19 cellular contexts compared by ENCODE assay signal in genomic region chr1:25524568-25525359, GRCh38. TPM values are rescaled to one million over a fixed set of nuclear protein-coding genes. Genes with fewer than 3 reads are reported as not detected.
DNase-seq lines count a peak whose midpoint lies in the region; ATAC-seq, FAIRE-seq and TF ChIP-seq lines count a peak whose summit lies in the region.
"Had no signal": no experiment of that assay in that cellular context is flagged by ENCODE, and none has a peak within 500 bp of the region (broad histone marks: within the 10 kb centered on the region; RNA-seq: fewer than 3 reads in every experiment).

No MANE protein-coding gene starts in this region.

- no peak overlapping the region for H2AFZ ChIP-seq in HepG2 (ENCODE audit: low read length)
- no peak overlapping the region for H2AFZ ChIP-seq in H1 (ENCODE audit: low read length)
- H2AFZ ChIP-seq: GM23248 had no signal

- 0 out of 2 replicates have a peak overlapping the region, but pooled peaks have one; percentile 32 for H2BK15ac ChIP-seq in H1 (ENCODE audit: low read length)

- peaks cover 5% of the 10 kb centered on the region for H3K4me1 Mint-ChIP-seq in progenitor cell of endocrine pancreas (ENCODE audit: low read depth)

- H3K4me1 ChIP-seq in HepG2 (ENCODE audit: insufficient read depth, low read length) (peaks cover 15% of the 10 kb centered on the region), right lobe of liver (no peaks in the 10 kb centered on the region), H1 (replicated peaks in 1 of 4; ENCODE audit: control insufficient read depth in 3 of 4, insufficient read depth in 4 of 4, low read length in 3 of 4) (peaks cover 0 to 5% (median 0%) of the 10 kb centered on the region in 4 experiments; a peak in 3 of 7 replicates), stomach (no peaks in the 10 kb centered on the region)
- H3K4me1 ChIP-seq: Peyer's patch had no signal

- POLR2A ChIA-PET in HepG2 (lab: Yijun Ruan, JAX): no interaction called here
- POLR2A ChIA-PET in H1 (lab: Charles Lee; ENCODE audit: partially characterized antibody): interaction anchor here (4.0 kb wide), 1 partner anchor 18 kb away, joined by 12 read pairs; no protein-coding TSS in a partner anchor

- no peak for DNase-seq in HepG2 (ENCODE audit: low spot score)
- DNase-seq in right lobe of liver: no peak
- DNase-seq in RPMI7951 (ENCODE audit: low read depth): peak; percentile 16
- DNase-seq in H1 (ENCODE audit: low read depth in 1 of 2, low spot score in 2 of 2): no peak
- no peak for DNase-seq in progenitor cell of endocrine pancreas (ENCODE audit: low spot score, unreplicated experiment)
- no peak for DNase-seq in H7
- no peak for DNase-seq in stomach
- DNase-seq: CD4-positive, CD25-positive, alpha-beta regulatory T cell; EL; GF-D8; GM23248; Karpas-422; NCI-H1694; NCI-H2081; Peyer's patch; SJCRH30 had no signal

- H3K36me3 Mint-ChIP-seq in progenitor cell of endocrine pancreas (ENCODE audit: insufficient read depth): no peaks in the 10 kb centered on the region
- H3K36me3 Mint-ChIP-seq: CD4-positive, CD25-positive, alpha-beta regulatory T cell; IgD-negative memory B cell had no signal

- intact Hi-C loops in HepG2 (cut with micrococcal nuclease; ENCODE audit: unreplicated experiment) (no loop called here), right lobe of liver (cut with DNase I) (no loop called here), stomach (cut with DNase I; ENCODE audit: low total_unique reads) (no loop called here)

- H2AK5ac ChIP-seq in H1 (ENCODE audit: low read depth, low read length): no peak overlapping the region

- H3K4ac ChIP-seq in H1 (replicated peaks; ENCODE audit: insufficient read length, low read depth, low read length): no peak overlapping the region

- H4K5ac ChIP-seq in H1 (ENCODE audit: insufficient read length, low read depth, low read length): no peak overlapping the region

- peak overlapping the region; percentile 56 for H3K27ac Mint-ChIP-seq in progenitor cell of endocrine pancreas
- H3K27ac Mint-ChIP-seq: CD4-positive, CD25-positive, alpha-beta regulatory T cell had no signal

- in situ Hi-C loops in HepG2 (cut with HindIII; ENCODE audit: extremely low pct_ligation_motif_present, low pct_unique_long_range_greater_than_20kb): loop anchor here (25.0 kb wide), 1 partner anchor 112 kb away; the partner anchor contains the start of gene RHCE

- no peak overlapping the region for H3K56ac ChIP-seq in H1 (replicated peaks; ENCODE audit: insufficient read length, low read depth, low read length)

- no peak overlapping the region for H2BK20ac ChIP-seq in H1 (ENCODE audit: low read length)

- H2BK12ac ChIP-seq in H1 (ENCODE audit: low read depth, low read length): peak overlapping the region; percentile 39; the same call in 1 of the 2 replicates

- CTCF ChIA-PET in HepG2 (lab: Yijun Ruan, JAX; ENCODE audit: low intra/inter-chr PET ratio, low total read pairs): no interaction called here
- CTCF ChIA-PET in H1 (lab: Charles Lee; ENCODE audit: partially characterized antibody): interaction anchor here (0.8 to 15.3 kb wide), 9 partner anchors 9 to 271 kb away, joined by 3 to 240 read pairs (median 5); no protein-coding TSS in a partner anchor

- no peaks in the 10 kb centered on the region for H3K79me2 ChIP-seq in HepG2 (ENCODE audit: insufficient read depth, low read length)
- H3K79me2 ChIP-seq in H1 (ENCODE audit: control insufficient read depth in 1 of 2, insufficient read depth in 2 of 2, low read length in 2 of 2): no peaks in the 10 kb centered on the region

- H3K27me3 Mint-ChIP-seq in progenitor cell of endocrine pancreas: no peaks in the 10 kb centered on the region
- H3K27me3 Mint-ChIP-seq: CD4-positive, CD25-positive, alpha-beta regulatory T cell had no signal

- TF ChIP-seq CTCF in HepG2 (CRISPR knock-in tag; IDR thresholded peaks at IDR 0.05) (no peak), right lobe of liver (IDR thresholded peaks at IDR 0.05) (no peak), H1 (IDR thresholded peaks at IDR 0.05; ENCODE audit: control extremely low read depth in 1 of 3, insufficient read depth in 1 of 3, low read depth in 1 of 3, low read length in 3 of 3) (no peak), progenitor cell of endocrine pancreas (IDR thresholded peaks at IDR 0.05; ENCODE audit: unreplicated experiment) (no peak), stomach (IDR thresholded peaks at IDR 0.05) (no peak)

- H3K27me3 ChIP-seq in HepG2 (ENCODE audit: control insufficient read depth in 1 of 2, insufficient read depth in 2 of 2, low read length in 2 of 2) (peaks cover 1 to 4% of the 10 kb centered on the region in 2 experiments; a peak in 2 of 5 replicates), right lobe of liver (no peaks in the 10 kb centered on the region), H1 (replicated peaks in 1 of 4; ENCODE audit: control insufficient read depth in 3 of 4, extremely low read depth in 1 of 4, insufficient read depth in 3 of 4, low read length in 3 of 4) (no peaks in the 10 kb centered on the region; a peak in 1 of 7 replicates), H7 (ENCODE audit: control insufficient read depth, insufficient read depth, low read length) (no peaks in the 10 kb centered on the region; the same call in 1 of the 2 replicates), stomach (no peaks in the 10 kb centered on the region)
- H3K27me3 ChIP-seq: Peyer's patch, SJCRH30 had no signal

- H3K4me2 ChIP-seq in HepG2 (ENCODE audit: low read depth, low read length): peak overlapping the region; percentile 48
- no peak overlapping the region for H3K4me2 ChIP-seq in H1 (ENCODE audit: insufficient read depth in 1 of 2, low read depth in 2 of 2, low read length in 2 of 2)
- H3K4me2 ChIP-seq: A549 had no signal

- no peak overlapping the region for H3K18ac ChIP-seq in H1 (ENCODE audit: extremely low read depth, low read length)

- no TSS peak for BruUV-seq in HepG2 (replicated peaks; lab: Mats Ljungman, UMichigan)

- TF ChIP-seq EP300 in HepG2 (IDR thresholded peaks at IDR 0.05; ENCODE audit: low read depth in 2 of 2, low read length in 2 of 2) (no peak), HepG2 (CRISPR knock-in tag; IDR thresholded peaks at IDR 0.05; ENCODE audit: borderline replicate concordance) (no peak), H1 (IDR thresholded peaks at IDR 0.05; ENCODE audit: borderline replicate concordance in 1 of 2, low read depth in 2 of 2, low read length in 2 of 2) (no peak), stomach (IDR thresholded peaks at IDR 0.05) (no peak)

- H3K36me3 ChIP-seq in HepG2 (replicated peaks in 1 of 2; ENCODE audit: control insufficient read depth in 1 of 2, insufficient read depth in 2 of 2, low read length in 2 of 2) (no peaks in the 10 kb centered on the region), right lobe of liver (no peaks in the 10 kb centered on the region), H1 (ENCODE audit: control insufficient read depth in 2 of 4, insufficient read depth in 4 of 4, low read length in 3 of 4) (no peaks in the 10 kb centered on the region), H7 (replicated peaks; ENCODE audit: control insufficient read depth, insufficient read depth, low read length) (no peaks in the 10 kb centered on the region), stomach (no peaks in the 10 kb centered on the region)
- H3K36me3 ChIP-seq: Peyer's patch, SJCRH30 had no signal

- no peak overlapping the region for H3K4me3 Mint-ChIP-seq in progenitor cell of endocrine pancreas (ENCODE audit: low read depth)
- H3K4me3 Mint-ChIP-seq: CD4-positive, CD25-positive, alpha-beta regulatory T cell; IgD-negative memory B cell had no signal

- no peak overlapping the region for H4K8ac ChIP-seq in H1 (ENCODE audit: extremely low read depth, insufficient read depth, low read length)

- H3K4me3 ChIP-seq in HepG2 (replicated peaks in 1 of 3; ENCODE audit: insufficient read depth in 1 of 3, low read depth in 2 of 3, low read length in 3 of 3) (peak overlapping the region in 1 of 3 experiments; percentile 34; a peak in 1 of 6 replicates), right lobe of liver (no peak overlapping the region), H1 (ENCODE audit: extremely low read depth in 1 of 4, insufficient read depth in 2 of 4, low read depth in 3 of 4, low read length in 4 of 4) (no peak overlapping the region), H7 (ENCODE audit: insufficient read depth, low read depth, low read length) (no peak overlapping the region), stomach (no peak overlapping the region)
- H3K4me3 ChIP-seq: A549, GM23248, Peyer's patch, SJCRH30 had no signal

- 5% methylated on average over 9 of the region's 15 CpGs for WGBS in HepG2 (ENCODE audit: low lambda C conversion rate)
- WGBS in right lobe of liver (ENCODE audit: insufficient coverage, low coverage, low lambda C conversion rate, missing lambda C conversion rate): 56% methylated on average over 8 of the region's 15 CpGs
- WGBS in H1 (ENCODE audit: extremely low coverage in 1 of 2, insufficient coverage in 1 of 2, insufficient read length in 1 of 2, insufficient replicate concordance in 2 of 2, low coverage in 1 of 2, low lambda C conversion rate in 2 of 2, missing lambda C conversion rate in 1 of 2), 2 experiments: 84% methylated on average over 15 of the region's 15 CpGs; no CpG with 5 or more reads in 1 of the 2 experiments
- WGBS in stomach, 5 donors: 61 to 74% (median 67%) methylated on average over 15 of the region's 15 CpGs

- H2BK120ac ChIP-seq in H1 (replicated peaks; ENCODE audit: low read depth, low read length): no peak overlapping the region

- no peaks in the 10 kb centered on the region for H3K79me1 ChIP-seq in H1 (ENCODE audit: low read depth, low read length)

- H2BK5ac ChIP-seq in H1 (ENCODE audit: low read depth, low read length): no peak overlapping the region

- H3K27ac ChIP-seq in HepG2 (ENCODE audit: extremely low read length, insufficient read depth, low read length): no peak overlapping the region
- H3K27ac ChIP-seq in right lobe of liver: no peak overlapping the region
- H3K27ac ChIP-seq in H1 (ENCODE audit: low read depth, low read length): no peak overlapping the region
- no peak overlapping the region for H3K27ac ChIP-seq in stomach
- H3K27ac ChIP-seq: A549, GM23248, Peyer's patch, SJCRH30 had no signal

- peaks cover 11% of the 10 kb centered on the region for H3K9me3 Mint-ChIP-seq in progenitor cell of endocrine pancreas (ENCODE audit: low read depth)

- ATAC-seq in HepG2: peak; percentile 66
- no peak for ATAC-seq in right lobe of liver
- ATAC-seq in GM21390 (IDR thresholded peaks at IDR 0.05; ENCODE audit: unreplicated experiment): no peak
- ATAC-seq: A549 had no signal

- peaks cover 4% of the 10 kb centered on the region for H3K23me2 ChIP-seq in H1 (ENCODE audit: low read depth, low read length)

- no peak overlapping the region for H3K14ac ChIP-seq in H1 (ENCODE audit: insufficient read length)

- FAIRE-seq in HepG2 (lab: Jason Lieb, UNC) (no peak), H1 (lab: Jason Lieb, UNC) (no peak)
- FAIRE-seq: A549 had no signal

- no peak for TF ChIP-seq POLR2A in HepG2 (IDR thresholded peaks at IDR 0.05; ENCODE audit: insufficient read depth in 1 of 2, low read depth in 2 of 2, low read length in 2 of 2)
- no peak for TF ChIP-seq POLR2A in right lobe of liver (IDR thresholded peaks at IDR 0.05)
- TF ChIP-seq POLR2A in H1 (IDR thresholded peaks at IDR 0.05; ENCODE audit: control extremely low read depth in 1 of 2, low read depth in 2 of 2, low read length in 2 of 2): no peak
- no peak for TF ChIP-seq POLR2A in stomach (IDR thresholded peaks at IDR 0.05)

- H3K9me3 ChIP-seq in HepG2 (ENCODE audit: low read length): no peaks in the 10 kb centered on the region
- no peaks in the 10 kb centered on the region for H3K9me3 ChIP-seq in right lobe of liver
- peaks cover 0 to 5% of the 10 kb centered on the region in 2 experiments; a peak in 1 of 4 replicates for H3K9me3 ChIP-seq in H1 (ENCODE audit: insufficient read depth in 2 of 2, low read depth in 1 of 2, low read length in 1 of 2)
- H3K9me3 ChIP-seq in stomach: peaks cover 0 to 10% (median 4%) of the 10 kb centered on the region in 4 donors
- H3K9me3 ChIP-seq: A549, Peyer's patch had no signal

- no peaks in the 10 kb centered on the region for H4K20me1 ChIP-seq in HepG2 (ENCODE audit: insufficient read depth, low read length)
- peaks cover 0 to 3% of the 10 kb centered on the region in 2 experiments for H4K20me1 ChIP-seq in H1 (replicated peaks in 1 of 2; ENCODE audit: control insufficient read depth in 1 of 2, insufficient read depth in 2 of 2, low read length in 2 of 2)

- H3K9ac ChIP-seq in HepG2 (ENCODE audit: insufficient read depth, low read depth, low read length) (no peak overlapping the region), H1 (replicated peaks in 1 of 4; ENCODE audit: extremely low read depth in 1 of 4, low read depth in 3 of 4, low read length in 3 of 4) (no peak overlapping the region)
- H3K9ac ChIP-seq: GM23248 had no signal

- TF ChIP-seq RAD21 in HepG2 (CRISPR knock-in tag; IDR thresholded peaks at IDR 0.05) (no peak), H1 (IDR thresholded peaks at IDR 0.05 in 1 of 2, conservative IDR thresholded peaks at IDR 0.05 in 1 of 2; ENCODE audit: low read depth in 2 of 2, low read length in 2 of 2) (no peak)

- no peak overlapping the region for H3K23ac ChIP-seq in H1 (ENCODE audit: insufficient read length)

- no peak overlapping the region for H4K91ac ChIP-seq in H1 (replicated peaks; ENCODE audit: insufficient read length, low read length)

RNA-seq across cellular contexts. Expression of gene LDLRAP1, which starts 18.6 kb away (rescaled TPM):
- total RNA-seq in HepG2 (2016; rRNA removed; fragmentation: Illumina TruSeq; extraction: Trizol) (6.3 and 7.2 TPM in 2 replicates), right lobe of liver (10 to 100 TPM; 15.3 to 24.3 (median 16.7) TPM), progenitor cell of endocrine pancreas (12.7 and 13.3 TPM in 2 replicates), stomach (10 to 100 TPM in 4 of 5 donors, not detected in 1; 10.6 to 73.7 (median 39.8) TPM)
- total RNA-seq in HepG2 (2016; cell fraction: cytosol; rRNA removed; fragmentation: Illumina TruSeq; extraction: Trizol; ENCODE audit: low read depth): 1.6 and 1.8 TPM in 2 replicates
- 5.6 and 7.1 TPM in 2 replicates for total RNA-seq in HepG2 (2016; cell fraction: insoluble cytoplasmic fraction; rRNA removed; fragmentation: Illumina TruSeq; extraction: Trizol)
- 5.1 and 6.4 TPM in 2 replicates for total RNA-seq in HepG2 (2016; cell fraction: membrane; rRNA removed; fragmentation: Illumina TruSeq; extraction: Trizol)
- total RNA-seq in HepG2 (2016; cell fraction: nucleus; rRNA removed; fragmentation: Illumina TruSeq; extraction: Trizol): 4.2 and 4.7 TPM in 2 replicates
- polyA plus RNA-seq in HepG2 (2011; rRNA removed) (12.1 and 13.7 TPM in 2 replicates), H1 (2011; rRNA removed) (13.2 and 16.3 TPM in 2 replicates), stomach (10 to 100 TPM; 13.3 to 17.6 (median 15.7) TPM)
- 9.5 and 10.4 TPM in 2 replicates for polyA plus RNA-seq in HepG2 (2011; cell fraction: cytosol; rRNA removed)
- polyA plus RNA-seq in HepG2 (2011; cell fraction: nucleus; rRNA removed): 22.0 and 26.7 TPM in 2 replicates
- 7.7 and 7.8 TPM in 2 replicates for polyA plus RNA-seq in HepG2 (2012)
- polyA plus RNA-seq in HepG2 (2016; cell fraction: cytosol; fragmentation: Illumina TruSeq; extraction: Trizol; ENCODE audit: low read depth): 1.6 and 1.8 TPM in 2 replicates
- 7.0 and 8.1 TPM in 2 replicates for polyA plus RNA-seq in HepG2 (2016; cell fraction: insoluble cytoplasmic fraction; fragmentation: Illumina TruSeq; extraction: Trizol; ENCODE audit: low read depth)
- 4.6 and 4.8 TPM in 2 replicates for polyA plus RNA-seq in HepG2 (2016; cell fraction: membrane; fragmentation: Illumina TruSeq; extraction: Trizol; ENCODE audit: low read depth)
- polyA plus RNA-seq in HepG2 (2016; cell fraction: nucleus; fragmentation: Illumina TruSeq; extraction: Trizol; ENCODE audit: insufficient read depth, low read depth): 12.0 and 13.6 TPM in 2 replicates
- 12.3 and 19.3 TPM in 2 replicates for polyA minus RNA-seq in HepG2 (2011; rRNA and poly(A)+ RNA removed; ENCODE audit: low replicate concordance)
- 6.8 and 10.5 TPM in 2 replicates for polyA minus RNA-seq in HepG2 (2011; cell fraction: cytosol; rRNA and poly(A)+ RNA removed)
- 6.1 and 6.2 TPM in 2 replicates for polyA minus RNA-seq in HepG2 (2011; cell fraction: nucleus; rRNA and poly(A)+ RNA removed)
- 39.7 and 43.1 TPM in 2 replicates for total RNA-seq in RPMI7951 (2014; rRNA removed; shearing (Covaris generic))
- 12.8 and 14.0 TPM in 2 replicates for total RNA-seq in H1 (2021; fragmentation: NEBNext Ultra II Directional; extraction: Animal tissue kit (Norgen Biotek cat#: 25700))
- 10.4 TPM for polyA plus RNA-seq in H1 (2011; cell fraction: cytosol; rRNA removed)
- polyA plus RNA-seq in H1 (2011; cell fraction: nucleus; rRNA removed): 16.7 TPM
- 9.3 to 13.5 TPM (median 11.9 TPM) in 4 replicates for polyA plus RNA-seq in H1 (2012, experiment 1 of 2)
- 13.0 TPM for polyA plus RNA-seq in H1 (2012, experiment 2 of 2)
- 9.4 TPM for polyA plus RNA-seq in H1 (2013, experiment 1 of 2)
- 9.6 TPM for polyA plus RNA-seq in H1 (2013, experiment 2 of 2)
- 9.7 and 11.7 TPM in 2 replicates for polyA minus RNA-seq in H1 (2011; rRNA and poly(A)+ RNA removed)
- 8.3 TPM for polyA minus RNA-seq in H1 (2011; cell fraction: cytosol; rRNA and poly(A)+ RNA removed)
- 9.7 TPM for polyA minus RNA-seq in H1 (2011; cell fraction: nucleus; rRNA and poly(A)+ RNA removed)
- total RNA-seq in H7 (2014; rRNA removed; shearing (Covaris generic)): 47.0 and 47.9 TPM in 2 replicates

Comparison
In these comparisons a context has a peak if more than half of its experiments do, and no peak if none do; other contexts are left out.
1. Of the 41 proteins assayed by ChIP-seq in both HepG2 and H1: peak only in HepG2: MAFK; only in H1: none; in both: none; in neither: 40.